ENCODE assay signal across 22 cellular contexts in the genomic region with DNA sequence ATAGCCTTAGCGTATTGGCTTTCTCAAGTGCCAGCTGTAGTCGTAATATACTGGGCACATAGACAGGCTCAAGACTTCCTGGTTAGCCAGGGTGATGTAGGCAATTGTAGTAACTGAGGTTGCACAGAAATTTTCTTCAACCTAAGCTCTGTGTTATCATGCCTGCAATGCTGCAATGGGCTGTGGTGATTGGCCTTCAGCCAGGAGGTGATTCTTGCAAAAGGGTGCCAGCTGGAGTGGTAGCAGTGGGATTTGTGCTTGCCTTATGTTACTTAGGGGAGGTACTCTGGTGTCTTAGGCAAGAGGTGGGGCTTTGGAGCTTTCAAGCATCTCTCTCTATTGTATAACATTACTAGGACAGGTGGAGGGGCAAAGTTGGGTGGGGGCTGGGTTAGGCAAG.
A peak's percentile ranks its signal among the peaks of the same experiment; 100 is the strongest.
DNase-seq lines count a peak whose midpoint lies in the region; ATAC-seq and TF ChIP-seq lines count a peak whose summit lies in the region.
"Had no signal": no experiment of that assay in that cellular context is flagged by ENCODE, and none has a peak within 500 bp of the region (broad histone marks: within the 10 kb centered on the region; RNA-seq: fewer than 3 reads in every experiment).

No MANE protein-coding gene starts in this region.

- no peaks in the 10 kb centered on the region for H3K27me3 ChIP-seq in SJCRH30
- H3K27me3 ChIP-seq: gastroesophageal sphincter, suprapubic skin had no signal

- H3K9me3 Mint-ChIP-seq in stimulated activated memory B cell treated with anti-CD40 and anti-IgM and Interleukin-4, amounts not matched to agents 10 μg/mL and 1 μg/mL and 100 μg/mL, for 72 hours: peaks cover 3% of the 10 kb centered on the region
- H3K9me3 Mint-ChIP-seq: HFFc6 had no signal

- H3K36me3 Mint-ChIP-seq in stimulated activated memory B cell treated with anti-CD40 and anti-IgM and Interleukin-4, amounts not matched to agents 10 μg/mL and 1 μg/mL and 100 μg/mL, for 72 hours: no peaks in the 10 kb centered on the region
- H3K36me3 Mint-ChIP-seq: CD14-positive monocyte had no signal

- H3K9me3 ChIP-seq in SJCRH30 (replicated peaks): no peaks in the 10 kb centered on the region
- H3K9me3 ChIP-seq: gastroesophageal sphincter, suprapubic skin had no signal

- no peak for ATAC-seq in stimulated activated memory B cell treated with anti-CD40 and anti-IgM and Interleukin-4, amounts not matched to agents 10 μg/mL and 1 μg/mL and 100 μg/mL, for 72 hours
- ATAC-seq: activated T-cell treated with anti-CD3 and anti-CD28 coated beads, Interleukin-2, amount 50 U/mL, for 4 hours; gastroesophageal sphincter; PC-3 had no signal

- H3K4me1 Mint-ChIP-seq in stimulated activated memory B cell treated with anti-CD40 and anti-IgM and Interleukin-4, amounts not matched to agents 10 μg/mL and 1 μg/mL and 100 μg/mL, for 72 hours: no peaks in the 10 kb centered on the region
- H3K4me1 Mint-ChIP-seq: CD14-positive monocyte had no signal

- H3K27ac Mint-ChIP-seq in stimulated activated memory B cell treated with anti-CD40 and anti-IgM and Interleukin-4, amounts not matched to agents 10 μg/mL and 1 μg/mL and 100 μg/mL, for 72 hours: no peak overlapping the region
- H3K27ac Mint-ChIP-seq: CD14-positive monocyte, HFFc6 had no signal

- no peak overlapping the region for H3K4me3 Mint-ChIP-seq in stimulated activated memory B cell treated with anti-CD40 and anti-IgM and Interleukin-4, amounts not matched to agents 10 μg/mL and 1 μg/mL and 100 μg/mL, for 72 hours
- H3K4me3 Mint-ChIP-seq: activated T-cell treated with anti-CD3 and anti-CD28 coated beads, Interleukin-2, amount 50 U/mL, for 4 hours; CD14-positive monocyte; HFFc6 had no signal

- TF ChIP-seq CTCF in fibroblast of villous mesenchyme (IDR thresholded peaks at IDR 0.05; ENCODE audit: insufficient read depth, low read depth, low read length): no peak

- H3K27me3 Mint-ChIP-seq in stimulated activated memory B cell treated with anti-CD40 and anti-IgM and Interleukin-4, amounts not matched to agents 10 μg/mL and 1 μg/mL and 100 μg/mL, for 72 hours: no peaks in the 10 kb centered on the region

- peak; percentile 98 for DNase-seq in DMS 273 (lab: John Stamatoyannopoulos, UW; ENCODE audit: unreplicated experiment)
- DNase-seq in NCI-H1694 treated with DMSO at 0.1 percent for 48 hours (lab: John Stamatoyannopoulos, UW): peak; percentile 92
- peak; percentile 18 to 40 for DNase-seq in SJCRH30
- DNase-seq in fibroblast of villous mesenchyme (ENCODE audit: low read depth): peak; percentile 15
- DNase-seq in stimulated activated CD4-positive, alpha-beta T cell treated with anti-CD3 and anti-CD28 coated beads, Interleukin-4, amount 100 ng/mL, for 1 hour: no peak
- no peak for DNase-seq in stimulated activated CD8-positive, alpha-beta memory T cell treated with anti-CD3 and anti-CD28 coated beads, Interleukin-4, amount 100 ng/mL, for 48 hours
- no peak for DNase-seq in activated CD4-positive, alpha-beta T cell treated with anti-CD3 and anti-CD28 coated beads for 4 hours
- DNase-seq: activated naive CD4-positive, alpha-beta T cell treated with Interleukin-2 at 50 U/mL for 16 hours; activated T-cell treated with anti-CD3 and anti-CD28 coated beads, Interleukin-2, amount 50 U/mL, for 4 hours; amygdala; effector CD4-positive, alpha-beta T cell; HFFc6; NCI-H1417; NCI-H2107; NCI-H774; PC-3; SIG-M5 had no signal

- no peak overlapping the region for H3K4me3 ChIP-seq in SJCRH30
- no peak overlapping the region for H3K4me3 ChIP-seq in fibroblast of villous mesenchyme (ENCODE audit: low read depth, low read length)
- H3K4me3 ChIP-seq: gastroesophageal sphincter, lung, suprapubic skin had no signal

- no peak overlapping the region for H3K27ac ChIP-seq in SJCRH30
- H3K27ac ChIP-seq: gastroesophageal sphincter, suprapubic skin had no signal

- no peaks in the 10 kb centered on the region for H3K4me1 ChIP-seq in SJCRH30
- H3K4me1 ChIP-seq: gastroesophageal sphincter, suprapubic skin had no signal

- H3K36me3 ChIP-seq in SJCRH30: no peaks in the 10 kb centered on the region
- H3K36me3 ChIP-seq: gastroesophageal sphincter, suprapubic skin had no signal

Comparison
In these comparisons a context has a peak if more than half of its experiments do, and no peak if none do; other contexts are left out.
1. DNase-seq: peak in DMS 273 (single experiment), NCI-H1694 treated with DMSO at 0.1 percent for 48 hours (single experiment), SJCRH30 (2 of 2) and fibroblast of villous mesenchyme (single experiment); none in stimulated activated CD4-positive, alpha-beta T cell treated with anti-CD3 and anti-CD28 coated beads, Interleukin-4, amount 100 ng/mL, for 1 hour (single experiment), stimulated activated CD8-positive, alpha-beta memory T cell treated with anti-CD3 and anti-CD28 coated beads, Interleukin-4, amount 100 ng/mL, for 48 hours (single experiment) and activated CD4-positive, alpha-beta T cell treated with anti-CD3 and anti-CD28 coated beads for 4 hours (0 of 2).